Comparison of ENCODE assay signal across 1 cellular context in genomic region chr3:151675858-151676615, GRCh38.
TF ChIP-seq lines count a peak whose summit lies in the region.

No MANE protein-coding gene starts in this region.

TF ChIP-seq in K562, 482 proteins besides CTCF, POLR2A, EP300 and RAD21 (continued from another document):
- TF ChIP-seq ZNF589 (CRISPR knock-in tag; IDR thresholded peaks at IDR 0.05; ENCODE audit: low read depth), result peak; percentile 62; the same call in 1 of the 2 replicates
- TF ChIP-seq NCOA6 (IDR thresholded peaks at IDR 0.05), result no peak
- peak; percentile 91 for TF ChIP-seq DDX20 (tag; IDR thresholded peaks at IDR 0.05; ENCODE audit: low read depth)
- TF ChIP-seq BACH1 (tag; IDR thresholded peaks at IDR 0.05), result peak; percentile 54; the same call in 1 of the 2 replicates
- TF ChIP-seq, protein P1, sequence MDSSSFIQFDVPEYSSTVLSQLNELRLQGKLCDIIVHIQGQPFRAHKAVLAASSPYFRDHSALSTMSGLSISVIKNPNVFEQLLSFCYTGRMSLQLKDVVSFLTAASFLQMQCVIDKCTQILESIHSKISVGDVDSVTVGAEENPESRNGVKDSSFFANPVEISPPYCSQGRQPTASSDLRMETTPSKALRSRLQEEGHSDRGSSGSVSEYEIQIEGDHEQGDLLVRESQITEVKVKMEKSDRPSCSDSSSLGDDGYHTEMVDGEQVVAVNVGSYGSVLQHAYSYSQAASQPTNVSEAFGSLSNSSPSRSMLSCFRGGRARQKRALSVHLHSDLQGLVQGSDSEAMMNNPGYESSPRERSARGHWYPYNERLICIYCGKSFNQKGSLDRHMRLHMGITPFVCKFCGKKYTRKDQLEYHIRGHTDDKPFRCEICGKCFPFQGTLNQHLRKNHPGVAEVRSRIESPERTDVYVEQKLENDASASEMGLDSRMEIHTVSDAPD (CRISPR knock-in tag; IDR thresholded peaks at IDR 0.05), result 0 out of 2 replicates have a peak, but pooled peaks have one; percentile 39
- TF ChIP-seq ILK (tag; IDR thresholded peaks at IDR 0.05; ENCODE audit: borderline replicate concordance, low read depth), result peak; percentile 77
- TF ChIP-seq SMAD3 (CRISPR knock-in tag; conservative IDR thresholded peaks at IDR 0.05), result 0 out of 2 replicates have a peak, but pooled peaks have one; percentile 74
- TF ChIP-seq NCOA4 (IDR thresholded peaks at IDR 0.05; ENCODE audit: partially characterized antibody), result no peak
- TF ChIP-seq, protein P2, sequence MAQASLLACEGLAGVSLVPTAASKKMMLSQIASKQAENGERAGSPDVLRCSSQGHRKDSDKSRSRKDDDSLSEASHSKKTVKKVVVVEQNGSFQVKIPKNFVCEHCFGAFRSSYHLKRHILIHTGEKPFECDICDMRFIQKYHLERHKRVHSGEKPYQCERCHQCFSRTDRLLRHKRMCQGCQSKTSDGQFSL (CRISPR knock-in tag; IDR thresholded peaks at IDR 0.05), result no peak
- TF ChIP-seq, protein P2 (tag; IDR thresholded peaks at IDR 0.05), result peak in 1 of 2 experiments; percentile 89; a peak in 2 of 4 replicates
- TF ChIP-seq, protein P3, sequence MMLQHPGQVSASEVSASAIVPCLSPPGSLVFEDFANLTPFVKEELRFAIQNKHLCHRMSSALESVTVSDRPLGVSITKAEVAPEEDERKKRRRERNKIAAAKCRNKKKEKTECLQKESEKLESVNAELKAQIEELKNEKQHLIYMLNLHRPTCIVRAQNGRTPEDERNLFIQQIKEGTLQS (IDR thresholded peaks at IDR 0.05), result no peak
- TF ChIP-seq, protein P3 (CRISPR knock-in tag; conservative IDR thresholded peaks at IDR 0.05), result no peak
- TF ChIP-seq MBD1 (CRISPR knock-in tag; IDR thresholded peaks at IDR 0.05), result no peak
